Comparison of ENCODE assay signal across 31 cellular contexts in the genomic region with DNA sequence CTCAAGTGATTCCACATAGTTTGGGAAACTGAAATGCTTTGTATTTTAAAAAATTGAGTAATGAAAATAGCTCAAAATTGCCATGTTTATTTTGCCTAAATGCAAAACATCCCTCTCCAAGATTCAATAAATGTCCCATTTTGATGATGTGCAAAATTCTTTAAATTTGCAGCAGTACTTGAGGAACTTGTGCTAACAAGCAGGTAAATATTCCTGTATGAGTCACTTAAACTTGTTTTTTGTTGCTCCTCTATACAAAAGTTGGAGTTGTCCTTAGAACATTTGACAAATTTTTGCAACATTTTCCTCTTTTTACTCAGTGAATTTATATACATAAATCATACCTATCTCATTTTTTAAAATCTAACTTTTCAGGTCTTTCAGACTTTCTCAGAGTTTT.
"Had no signal": no experiment of that assay in that cellular context is flagged by ENCODE, and none has a peak within 500 bp of the region (broad histone marks: within the 10 kb centered on the region; RNA-seq: fewer than 3 reads in every experiment).

No MANE protein-coding gene starts in this region.

- H3K27me3 Mint-ChIP-seq: activated CD4-positive, alpha-beta memory T cell treated with anti-CD3 and anti-CD28 coated beads for 36 hours; activated CD4-positive, alpha-beta T cell treated with anti-CD3 and anti-CD28 coated beads for 36 hours; activated CD4-positive, alpha-beta T cell treated with anti-CD3 and anti-CD28 coated beads, Interleukin-2, amount 10 ng/mL, durations not matched to agents 24 days and 14 days; activated CD8-positive, alpha-beta memory T cell treated with anti-CD3 and anti-CD28 coated beads, Interleukin-2, amount 10 ng/mL, durations not matched to agents 7 days and 5 days; activated naive CD4-positive, alpha-beta T cell treated with anti-CD3 and anti-CD28 coated beads, Interleukin-2, amount 10 ng/mL, durations not matched to agents 7 days and 5 days; activated naive CD8-positive, alpha-beta T cell treated with anti-CD3 and anti-CD28 coated beads, Interleukin-2, amount 10 ng/mL, durations not matched to agents 7 days and 5 days; central memory CD8-positive, alpha-beta T cell; dendritic cell treated with granulocyte-macrophage colony-stimulating factor and Interleukin-4, amounts not matched to agents 40 ng/mL and 50 ng/mL, for 4 days had no signal

- H3K27me3 ChIP-seq: ascending aorta, breast epithelium, heart right ventricle, hepatocyte had no signal

- FAIRE-seq: endometrium had no signal

- H3K4me3 ChIP-seq: ascending aorta, breast epithelium, coronary artery, esophagus muscularis mucosa, gastroesophageal sphincter, heart right ventricle, hepatocyte had no signal

- H3K36me3 ChIP-seq: ascending aorta, breast epithelium, esophagus muscularis mucosa, gastroesophageal sphincter, heart right ventricle had no signal

- DNase-seq: activated CD4-positive, alpha-beta memory T cell treated with anti-CD3 and anti-CD28 coated beads for 36 hours; activated CD4-positive, alpha-beta T cell treated with anti-CD3 and anti-CD28 coated beads for 36 hours; activated CD4-positive, alpha-beta T cell treated with anti-CD3 and anti-CD28 coated beads, Interleukin-2, amount 10 ng/mL, durations not matched to agents 24 days and 14 days; activated CD4-positive, CD25-positive, alpha-beta regulatory T cell; activated CD4-positive, CD25-positive, alpha-beta regulatory T cell treated with anti-CD3 and anti-CD28 coated beads, Interleukin-2, amount 50 U/mL, for 72 hours; activated CD8-positive, alpha-beta memory T cell treated with anti-CD3 and anti-CD28 coated beads, Interleukin-2, amount 10 ng/mL, durations not matched to agents 7 days and 5 days; activated CD8-positive, alpha-beta memory T cell treated with anti-CD3 and anti-CD28 coated beads, Interleukin-2, amount 50 U/mL, for 4 hours; activated CD8-positive, alpha-beta T cell treated with anti-CD3 and anti-CD28 coated beads, Interleukin-2, amount 10 ng/mL, durations not matched to agents 7 days and 5 days; activated gamma-delta T cell; activated naive CD4-positive, alpha-beta T cell; activated naive CD4-positive, alpha-beta T cell treated with anti-CD3 and anti-CD28 coated beads, Interleukin-2, amount 10 ng/mL, durations not matched to agents 7 days and 5 days; activated naive CD8-positive, alpha-beta T cell treated with anti-CD3 and anti-CD28 coated beads, Interleukin-2, amount 10 ng/mL, durations not matched to agents 7 days and 5 days; activated T-cell treated with anti-CD3 and anti-CD28 coated beads, Interleukin-2, amount 50 U/mL, for 1 hour; activated T-cell treated with anti-CD3 and anti-CD28 coated beads, Interleukin-2, amount 50 U/mL, for 48 hours; effector CD8-positive, alpha-beta T cell; erythroblast; foreskin melanocyte; heart right ventricle; T-helper 2 cell had no signal

- H3K27ac ChIP-seq: ascending aorta, breast epithelium, coronary artery, esophagus muscularis mucosa, gastroesophageal sphincter, heart right ventricle, hepatocyte had no signal

- H3K9me3 Mint-ChIP-seq: brain had no signal

- H3K79me2 ChIP-seq: hepatocyte had no signal

- H3K36me3 Mint-ChIP-seq: activated CD4-positive, alpha-beta memory T cell treated with anti-CD3 and anti-CD28 coated beads for 36 hours; activated CD8-positive, alpha-beta memory T cell treated with anti-CD3 and anti-CD28 coated beads, Interleukin-2, amount 10 ng/mL, durations not matched to agents 7 days and 5 days; activated naive CD4-positive, alpha-beta T cell treated with anti-CD3 and anti-CD28 coated beads, Interleukin-2, amount 10 ng/mL, durations not matched to agents 7 days and 5 days; activated naive CD4-positive, alpha-beta T cell treated with anti-CD3 and anti-CD28 coated beads, Interleukin-2, amount 50 U/mL, for 72 hours; activated naive CD8-positive, alpha-beta T cell treated with anti-CD3 and anti-CD28 coated beads, Interleukin-2, amount 10 ng/mL, durations not matched to agents 7 days and 5 days; brain had no signal

- H2AFZ ChIP-seq: hepatocyte had no signal

- H3K4me2 ChIP-seq: hepatocyte had no signal

- H3K4me1 ChIP-seq: ascending aorta, breast epithelium, esophagus muscularis mucosa, gastroesophageal sphincter, heart right ventricle had no signal

- H3K9me3 ChIP-seq: ascending aorta, breast epithelium, esophagus muscularis mucosa, gastroesophageal sphincter had no signal

- H3K27ac Mint-ChIP-seq: activated CD4-positive, alpha-beta memory T cell treated with anti-CD3 and anti-CD28 coated beads for 36 hours; activated CD4-positive, alpha-beta T cell treated with anti-CD3 and anti-CD28 coated beads for 36 hours; activated CD4-positive, alpha-beta T cell treated with anti-CD3 and anti-CD28 coated beads, Interleukin-2, amount 10 ng/mL, durations not matched to agents 24 days and 14 days; activated CD8-positive, alpha-beta memory T cell treated with anti-CD3 and anti-CD28 coated beads, Interleukin-2, amount 10 ng/mL, durations not matched to agents 7 days and 5 days; activated CD8-positive, alpha-beta T cell treated with anti-CD3 and anti-CD28 coated beads, Interleukin-2, amount 10 ng/mL, durations not matched to agents 7 days and 5 days; activated naive CD4-positive, alpha-beta T cell treated with anti-CD3 and anti-CD28 coated beads, Interleukin-2, amount 10 ng/mL, durations not matched to agents 7 days and 5 days; activated naive CD4-positive, alpha-beta T cell treated with anti-CD3 and anti-CD28 coated beads, Interleukin-2, amount 50 U/mL, for 72 hours; activated naive CD8-positive, alpha-beta T cell treated with anti-CD3 and anti-CD28 coated beads, Interleukin-2, amount 10 ng/mL, durations not matched to agents 7 days and 5 days; activated T-helper 1 cell treated with anti-CD3 and anti-CD28 coated beads, Interleukin-12 subunit alpha, Interleukin-12 subunit beta, Interleukin-2, Interleukin-4 antibody, amounts not matched to agents 30 ng/mL and 10 ng/mL and 1 ng/mL, durations not matched to agents 14 hours and 24 hours and 36 hours; brain; dendritic cell treated with granulocyte-macrophage colony-stimulating factor and Interleukin-4, amounts not matched to agents 40 ng/mL and 50 ng/mL, for 4 days had no signal

- H3K4me1 Mint-ChIP-seq: activated CD4-positive, alpha-beta T cell treated with anti-CD3 and anti-CD28 coated beads for 36 hours; activated CD4-positive, alpha-beta T cell treated with anti-CD3 and anti-CD28 coated beads, Interleukin-2, amount 10 ng/mL, durations not matched to agents 24 days and 14 days; activated CD8-positive, alpha-beta memory T cell treated with anti-CD3 and anti-CD28 coated beads, Interleukin-2, amount 10 ng/mL, durations not matched to agents 7 days and 5 days; activated naive CD4-positive, alpha-beta T cell treated with anti-CD3 and anti-CD28 coated beads, Interleukin-2, amount 10 ng/mL, durations not matched to agents 7 days and 5 days; activated naive CD8-positive, alpha-beta T cell treated with anti-CD3 and anti-CD28 coated beads, Interleukin-2, amount 10 ng/mL, durations not matched to agents 7 days and 5 days; brain; central memory CD8-positive, alpha-beta T cell had no signal

- H3K4me3 Mint-ChIP-seq: activated CD4-positive, alpha-beta memory T cell treated with anti-CD3 and anti-CD28 coated beads for 36 hours; activated CD4-positive, alpha-beta T cell treated with anti-CD3 and anti-CD28 coated beads for 36 hours; activated CD4-positive, alpha-beta T cell treated with anti-CD3 and anti-CD28 coated beads, Interleukin-2, amount 10 ng/mL, durations not matched to agents 24 days and 14 days; activated CD8-positive, alpha-beta memory T cell treated with anti-CD3 and anti-CD28 coated beads, Interleukin-2, amount 10 ng/mL, durations not matched to agents 7 days and 5 days; activated CD8-positive, alpha-beta T cell treated with anti-CD3 and anti-CD28 coated beads, Interleukin-2, amount 10 ng/mL, durations not matched to agents 7 days and 5 days; activated naive CD4-positive, alpha-beta T cell treated with anti-CD3 and anti-CD28 coated beads, Interleukin-2, amount 10 ng/mL, durations not matched to agents 7 days and 5 days; activated naive CD8-positive, alpha-beta T cell treated with anti-CD3 and anti-CD28 coated beads, Interleukin-2, amount 10 ng/mL, durations not matched to agents 7 days and 5 days; activated T-helper 1 cell treated with anti-CD3 and anti-CD28 coated beads, Interleukin-12 subunit alpha, Interleukin-12 subunit beta, Interleukin-2, Interleukin-4 antibody, amounts not matched to agents 30 ng/mL and 10 ng/mL and 1 ng/mL, durations not matched to agents 14 hours and 24 hours and 36 hours; brain; central memory CD8-positive, alpha-beta T cell; dendritic cell treated with granulocyte-macrophage colony-stimulating factor and Interleukin-4, amounts not matched to agents 40 ng/mL and 50 ng/mL, for 4 days had no signal
